ENCODE assay signal across 10 cellular contexts in genomic region chr6:155317186-155317585, GRCh38. TPM values are rescaled to one million over a fixed set of nuclear protein-coding genes. Genes with fewer than 3 reads are reported as not detected.
DNase-seq lines count a peak whose midpoint lies in the region; FAIRE-seq and TF ChIP-seq lines count a peak whose summit lies in the region.
"Had no signal": no experiment of that assay in that cellular context is flagged by ENCODE, and none has a peak within 500 bp of the region (broad histone marks: within the 10 kb centered on the region; RNA-seq: fewer than 3 reads in every experiment).

No MANE protein-coding gene starts in this region.

- TF ChIP-seq CTCF in BJ (IDR thresholded peaks at IDR 0.05; ENCODE audit: insufficient read depth, low read depth, low read length), result 0 out of 2 replicates have a peak, but pooled peaks have one; percentile 20
- no peak for TF ChIP-seq CTCF in prostate gland (IDR thresholded peaks at IDR 0.05)
- no peak for TF ChIP-seq CTCF in mesothelial cell of epicardium (IDR thresholded peaks at IDR 0.05; ENCODE audit: unreplicated experiment)

- peaks cover 11% of the 10 kb centered on the region for H3K9me3 Mint-ChIP-seq in mesothelial cell of epicardium

- H3K4me3 Mint-ChIP-seq in mesothelial cell of epicardium, result no peak overlapping the region

- H3K27me3 ChIP-seq in BJ (ENCODE audit: control insufficient read depth, insufficient read depth, low read length), result no peaks in the 10 kb centered on the region
- no peaks in the 10 kb centered on the region for H3K27me3 ChIP-seq in prostate gland (replicated peaks; ENCODE audit: insufficient read depth)

- no peaks in the 10 kb centered on the region for H3K4me1 ChIP-seq in prostate gland (replicated peaks)

- H3K36me3 Mint-ChIP-seq in mesothelial cell of epicardium, result no peaks in the 10 kb centered on the region

- H3K27ac Mint-ChIP-seq in mesothelial cell of epicardium, result no peak overlapping the region

- no peak for TF ChIP-seq POLR2A in prostate gland (IDR thresholded peaks at IDR 0.05)

- H3K36me3 ChIP-seq in BJ (ENCODE audit: control insufficient read depth, insufficient read depth, low read length) (no peaks in the 10 kb centered on the region), prostate gland (no peaks in the 10 kb centered on the region)

- CTCF ChIA-PET in BJ (lab: Yijun Ruan, JAX), result interaction anchor here (0.6 to 3.2 kb wide), 13 partner anchors 10 to 449 kb away, joined by 3 to 11 read pairs (median 4); no protein-coding TSS in a partner anchor

- no peaks in the 10 kb centered on the region for H3K9me3 ChIP-seq in prostate gland

- FAIRE-seq in islet of Langerhans (lab: Jason Lieb, UNC), result peak; percentile 88

- WGBS in prostate gland, result 90% methylated on average over 1 of the region's 1 CpG

- H3K4me3 ChIP-seq in BJ (ENCODE audit: low read depth, low read length), result no peak overlapping the region
- no peak overlapping the region for H3K4me3 ChIP-seq in prostate gland

- no peak overlapping the region for H3K27ac ChIP-seq in prostate gland

- H3K4me1 Mint-ChIP-seq in mesothelial cell of epicardium, result peaks cover 16% of the 10 kb centered on the region

- intact Hi-C loops in prostate gland (cut with DNase I), result no loop called here

- DNase-seq in BJ (ENCODE audit: low read depth) (no peak), HCEC 1CT (peak; percentile 41), amniotic epithelial cell (ENCODE audit: low read depth) (peak; percentile 14), prostate gland (ENCODE audit: low spot score) (no peak), mesothelial cell of epicardium (ENCODE audit: low spot score in 2 of 2, unreplicated experiment in 2 of 2) (no peak), MV-4-11 (lab: John Stamatoyannopoulos, UW) (no peak)
- DNase-seq: anterior cingulate cortex, NCI-H2029 treated with DMSO at 0.1 percent for 48 hours had no signal

- no peaks in the 10 kb centered on the region for H3K27me3 Mint-ChIP-seq in mesothelial cell of epicardium (ENCODE audit: low read depth)

- POLR2A ChIA-PET in BJ (lab: Charles Lee), result interaction anchor here (0.6 kb wide), 1 partner anchor 807 kb away, joined by 18 read pairs; the partner anchor contains the start of gene CNKSR3

RNA-seq across cellular contexts. Expression of gene TFB1M, which starts 2.9 kb away (rescaled TPM):
- 12.9 and 17.4 TPM in 2 replicates for polyA plus RNA-seq in BJ (2011; rRNA removed)
- polyA minus RNA-seq in BJ (2011; rRNA and poly(A)+ RNA removed), result 12.0 and 14.2 TPM in 2 replicates
- total RNA-seq in prostate gland (10 to 100 TPM; 10.7 to 14.1 TPM), mesothelial cell of epicardium (22.9 to 27.9 TPM (median 27.0 TPM) in 3 replicates)

RNA-seq across cellular contexts. Expression of gene CLDN20, which starts 53.4 kb away (rescaled TPM):
- polyA plus RNA-seq in BJ (2011; rRNA removed), result not detected in 2 replicates
- not detected in 2 replicates for polyA minus RNA-seq in BJ (2011; rRNA and poly(A)+ RNA removed)
- total RNA-seq in prostate gland (not detected), mesothelial cell of epicardium (not detected in 3 replicates)
- total RNA-seq: mononuclear cell had no signal

Comparison
In these comparisons a context has a peak if more than half of its experiments do, and no peak if none do; other contexts are left out.
1. DNase-seq: peak in HCEC 1CT (single experiment) and amniotic epithelial cell (single experiment); none in BJ (single experiment), prostate gland (single experiment), mesothelial cell of epicardium (0 of 2) and MV-4-11 (single experiment).